19 cellular contexts compared by ENCODE assay signal in genomic region chr5:149886697-149887470, GRCh38. TPM values are rescaled to one million over a fixed set of nuclear protein-coding genes. Genes with fewer than 3 reads are reported as not detected.
DNase-seq lines count a peak whose midpoint lies in the region; ATAC-seq, FAIRE-seq and TF ChIP-seq lines count a peak whose summit lies in the region.
"Had no signal": no experiment of that assay in that cellular context is flagged by ENCODE, and none has a peak within 500 bp of the region (broad histone marks: within the 10 kb centered on the region; RNA-seq: fewer than 3 reads in every experiment).

No MANE protein-coding gene starts in this region.

- H3K36me3 ChIP-seq in adrenal gland (replicated peaks in 1 of 2) (no peaks in the 10 kb centered on the region), HepG2 (replicated peaks in 1 of 2; ENCODE audit: control insufficient read depth in 1 of 2, insufficient read depth in 2 of 2, low read length in 2 of 2) (no peaks in the 10 kb centered on the region)
- H3K36me3 ChIP-seq: pancreas had no signal

- 79 to 89% (median 85%) methylated on average over 6 of the region's 6 CpGs for WGBS in adrenal gland, 4 donors
- 89% methylated on average over 5 of the region's 6 CpGs for WGBS in HepG2 (ENCODE audit: low lambda C conversion rate)

- intact Hi-C loops in adrenal gland (cut with DNase I): no loop called here
- intact Hi-C loops in HepG2 (cut with micrococcal nuclease; ENCODE audit: unreplicated experiment): no loop called here

- TF ChIP-seq POLR2A in adrenal gland (IDR thresholded peaks at IDR 0.05) (no peak), HepG2 (IDR thresholded peaks at IDR 0.05; ENCODE audit: insufficient read depth in 1 of 2, low read depth in 2 of 2, low read length in 2 of 2) (no peak)

- H3K36me3 Mint-ChIP-seq in WTC11: no peaks in the 10 kb centered on the region
- H3K36me3 Mint-ChIP-seq: CD8-positive, alpha-beta T cell had no signal

- H3K27ac ChIP-seq in adrenal gland (peak overlapping the region in 4 of 5 donors; percentile 12 to 83 (median 42)), HepG2 (ENCODE audit: extremely low read length, insufficient read depth, low read length) (no peak overlapping the region)
- H3K27ac ChIP-seq: pancreas had no signal

- ATAC-seq in WTC11: no peak
- ATAC-seq in HepG2: no peak
- ATAC-seq: CD8-positive, alpha-beta T cell had no signal

- H2AFZ ChIP-seq in HepG2 (ENCODE audit: low read length): no peak overlapping the region

- TF ChIP-seq CTCF in adrenal gland (IDR thresholded peaks at IDR 0.05) (no peak), fibroblast of the aortic adventitia (IDR thresholded peaks at IDR 0.05; ENCODE audit: insufficient read depth, low read length) (no peak), WTC11 (IDR thresholded peaks at IDR 0.05) (no peak), HepG2 (CRISPR knock-in tag; IDR thresholded peaks at IDR 0.05) (no peak)

- H3K79me2 ChIP-seq in HepG2 (ENCODE audit: insufficient read depth, low read length): no peaks in the 10 kb centered on the region

- no peak overlapping the region; the same call in 1 of the 2 replicates for H3K4me2 ChIP-seq in HepG2 (ENCODE audit: low read depth, low read length)

- H3K4me1 Mint-ChIP-seq in WTC11: 0 out of 2 replicates have a peak, but pooled peaks cover 2% of the 10 kb centered on the region

- H3K27ac Mint-ChIP-seq in WTC11: no peak overlapping the region
- H3K27ac Mint-ChIP-seq: activated T-helper 1 cell treated with anti-CD3 and anti-CD28 coated beads, Interleukin-12 subunit alpha, Interleukin-12 subunit beta, Interleukin-2, Interleukin-4 antibody, amounts not matched to agents 30 ng/mL and 10 ng/mL and 1 ng/mL, durations not matched to agents 14 hours and 24 hours and 36 hours; CD8-positive, alpha-beta T cell had no signal

- H3K4me1 ChIP-seq in adrenal gland (replicated peaks in 1 of 2): peaks cover 0 to 10% of the 10 kb centered on the region in 2 donors
- H3K4me1 ChIP-seq in HepG2 (ENCODE audit: insufficient read depth, low read length): peaks cover 11% of the 10 kb centered on the region
- H3K4me1 ChIP-seq: pancreas had no signal

- no peaks in the 10 kb centered on the region for H3K27me3 Mint-ChIP-seq in WTC11 (ENCODE audit: low read depth)

- H3K9me3 ChIP-seq in adrenal gland (replicated peaks in 1 of 3) (no peaks in the 10 kb centered on the region), HepG2 (ENCODE audit: low read length) (no peaks in the 10 kb centered on the region)
- H3K9me3 ChIP-seq: pancreas had no signal

- no peak overlapping the region for H3K4me3 Mint-ChIP-seq in WTC11
- H3K4me3 Mint-ChIP-seq: activated T-helper 1 cell treated with anti-CD3 and anti-CD28 coated beads, Interleukin-12 subunit alpha, Interleukin-12 subunit beta, Interleukin-2, Interleukin-4 antibody, amounts not matched to agents 30 ng/mL and 10 ng/mL and 1 ng/mL, durations not matched to agents 14 hours and 24 hours and 36 hours; CD8-positive, alpha-beta T cell had no signal

- POLR2A ChIA-PET in WTC11 (lab: Charles Lee): no interaction called here
- POLR2A ChIA-PET in HepG2 (lab: Yijun Ruan, JAX): no interaction called here

- TF ChIP-seq EP300 in HepG2 (IDR thresholded peaks at IDR 0.05; ENCODE audit: low read depth in 2 of 2, low read length in 2 of 2): no peak
- no peak for TF ChIP-seq EP300 in HepG2 (CRISPR knock-in tag; IDR thresholded peaks at IDR 0.05; ENCODE audit: borderline replicate concordance)

- CTCF ChIA-PET in WTC11 (lab: Charles Lee) (interaction anchor here (1.3 kb wide), 1 partner anchor 75 kb away, joined by 3 read pairs; no protein-coding TSS in a partner anchor), HepG2 (lab: Yijun Ruan, JAX; ENCODE audit: low intra/inter-chr PET ratio, low total read pairs) (no interaction called here)

- H3K9ac ChIP-seq in HepG2 (ENCODE audit: insufficient read depth, low read depth, low read length): no peak overlapping the region

- FAIRE-seq in HepG2 (lab: Jason Lieb, UNC): no peak
- FAIRE-seq: G401.6, pancreas, TTC549 had no signal

- no peaks in the 10 kb centered on the region for H4K20me1 ChIP-seq in HepG2 (ENCODE audit: insufficient read depth, low read length)

- H3K27me3 ChIP-seq in adrenal gland: no peaks in the 10 kb centered on the region
- H3K27me3 ChIP-seq in HepG2 (ENCODE audit: control insufficient read depth in 1 of 2, insufficient read depth in 2 of 2, low read length in 2 of 2): no peaks in the 10 kb centered on the region
- H3K27me3 ChIP-seq: pancreas had no signal

- H3K9me3 Mint-ChIP-seq in WTC11: no peaks in the 10 kb centered on the region
- H3K9me3 Mint-ChIP-seq: activated T-helper 1 cell treated with anti-CD3 and anti-CD28 coated beads, Interleukin-12 subunit alpha, Interleukin-12 subunit beta, Interleukin-2, Interleukin-4 antibody, amounts not matched to agents 30 ng/mL and 10 ng/mL and 1 ng/mL, durations not matched to agents 14 hours and 24 hours and 36 hours; CD8-positive, alpha-beta T cell had no signal

- DNase-seq in H4 (ENCODE audit: low spot score): peak; percentile 44
- DNase-seq in adrenal gland: no peak
- DNase-seq in fibroblast of the aortic adventitia (ENCODE audit: low read depth): peak; percentile 61
- DNase-seq in skeletal muscle cell (ENCODE audit: low read depth): peak; percentile 71
- DNase-seq in anterior cingulate cortex (lab: John Stamatoyannopoulos, UW): no peak
- no peak for DNase-seq in WTC11 (ENCODE audit: low spot score)
- no peak for DNase-seq in HepG2 (ENCODE audit: low spot score)
- DNase-seq in NCI-H2081 treated with DMSO at 0.1 percent for 48 hours (lab: John Stamatoyannopoulos, UW): no peak
- DNase-seq: activated CD4-positive, alpha-beta T cell treated with anti-CD3 and anti-CD28 coated beads, Interleukin-2, amount 50 U/mL, for 48 hours; amniotic stem cell; CD8-positive, alpha-beta T cell; Kasumi-1; NCI-H1436 treated with DMSO at 0.1 percent for 48 hours; NCI-H510A; pancreas; stimulated activated CD4-positive, alpha-beta T cell treated with anti-CD3 and anti-CD28 coated beads, Interleukin-15, amount 100 ng/mL, for 24 hours had no signal

- in situ Hi-C loops in HepG2 (cut with HindIII; ENCODE audit: extremely low pct_ligation_motif_present, low pct_unique_long_range_greater_than_20kb): no loop called here

- no peak for TF ChIP-seq RAD21 in HepG2 (CRISPR knock-in tag; IDR thresholded peaks at IDR 0.05)

- no peak overlapping the region for H3K4me3 ChIP-seq in adrenal gland
- H3K4me3 ChIP-seq in fibroblast of the aortic adventitia (ENCODE audit: low read depth, low read length): no peak overlapping the region
- no peak overlapping the region for H3K4me3 ChIP-seq in skeletal muscle cell (ENCODE audit: low read depth, low read length)
- no peak overlapping the region for H3K4me3 ChIP-seq in HepG2 (replicated peaks in 1 of 3; ENCODE audit: insufficient read depth in 1 of 3, low read depth in 2 of 3, low read length in 3 of 3)
- H3K4me3 ChIP-seq: pancreas had no signal

- BruUV-seq in HepG2 (replicated peaks; lab: Mats Ljungman, UMichigan): no TSS peak

TF ChIP-seq in WTC11, 78 proteins besides CTCF, POLR2A, EP300 and RAD21 (continues in another document):
- no peak for TF ChIP-seq ETV6 (CRISPR knock-in tag; IDR thresholded peaks at IDR 0.05)
- no peak for TF ChIP-seq MAX (CRISPR knock-in tag; IDR thresholded peaks at IDR 0.05)
- TF ChIP-seq NFATC4 (CRISPR knock-in tag; IDR thresholded peaks at IDR 0.05): no peak
- TF ChIP-seq TP53 (CRISPR knock-in tag; IDR thresholded peaks at IDR 0.05): no peak

RNA-seq across cellular contexts. Expression of gene PDE6A, which starts 57.7 kb away (rescaled TPM):
- total RNA-seq in H4 (2014; rRNA removed; shearing (Covaris generic)): 0.02 TPM in 1 of 2 replicates, not detected in the other
- 1 to 10 TPM in 2 of 8 donors, under 1 TPM in 6; 0.14 to 1.6 (median 0.85) TPM for total RNA-seq in adrenal gland
- 1 to 10 TPM in 1 of 3 donors, under 1 TPM in 2; 0.81 to 1.5 (median 0.97) TPM for polyA plus RNA-seq in adrenal gland
- not detected in 2 replicates for total RNA-seq in fibroblast of the aortic adventitia (ENCODE audit: low replicate concordance)
- total RNA-seq in WTC11 (2021): not detected in 3 replicates
- total RNA-seq in HepG2 (2016; rRNA removed; fragmentation: Illumina TruSeq; extraction: Trizol): not detected in 2 replicates
- total RNA-seq in HepG2 (2016; cell fraction: cytosol; rRNA removed; fragmentation: Illumina TruSeq; extraction: Trizol; ENCODE audit: low read depth): not detected in 2 replicates
- not detected in 2 replicates for total RNA-seq in HepG2 (2016; cell fraction: insoluble cytoplasmic fraction; rRNA removed; fragmentation: Illumina TruSeq; extraction: Trizol)
- total RNA-seq in HepG2 (2016; cell fraction: membrane; rRNA removed; fragmentation: Illumina TruSeq; extraction: Trizol): not detected in 2 replicates
- total RNA-seq in HepG2 (2016; cell fraction: nucleus; rRNA removed; fragmentation: Illumina TruSeq; extraction: Trizol): not detected in 2 replicates
- polyA plus RNA-seq in HepG2 (2011; rRNA removed): 0.01 TPM in 2 replicates
- not detected in 2 replicates for polyA plus RNA-seq in HepG2 (2011; cell fraction: cytosol; rRNA removed)
- not detected in 2 replicates for polyA plus RNA-seq in HepG2 (2011; cell fraction: nucleus; rRNA removed)
- not detected in 2 replicates for polyA plus RNA-seq in HepG2 (2012)
- not detected in 2 replicates for polyA plus RNA-seq in HepG2 (2016; cell fraction: cytosol; fragmentation: Illumina TruSeq; extraction: Trizol; ENCODE audit: low read depth)
- not detected in 2 replicates for polyA plus RNA-seq in HepG2 (2016; cell fraction: insoluble cytoplasmic fraction; fragmentation: Illumina TruSeq; extraction: Trizol; ENCODE audit: low read depth)
- polyA plus RNA-seq in HepG2 (2016; cell fraction: membrane; fragmentation: Illumina TruSeq; extraction: Trizol; ENCODE audit: low read depth): not detected in 2 replicates
- not detected in 2 replicates for polyA plus RNA-seq in HepG2 (2016; cell fraction: nucleus; fragmentation: Illumina TruSeq; extraction: Trizol; ENCODE audit: insufficient read depth, low read depth)
- 0.10 TPM in 1 of 2 replicates, not detected in the other for polyA minus RNA-seq in HepG2 (2011; rRNA and poly(A)+ RNA removed; ENCODE audit: low replicate concordance)
- polyA minus RNA-seq in HepG2 (2011; cell fraction: cytosol; rRNA and poly(A)+ RNA removed): not detected in 2 replicates
- not detected in 2 replicates for polyA minus RNA-seq in HepG2 (2011; cell fraction: nucleus; rRNA and poly(A)+ RNA removed)
- total RNA-seq: activated T-helper 1 cell treated with anti-CD3 and anti-CD28 coated beads, Interleukin-12 subunit alpha, Interleukin-12 subunit beta, Interleukin-2, Interleukin-4 antibody, amounts not matched to agents 30 ng/mL and 10 ng/mL and 1 ng/mL, durations not matched to agents 14 hours and 24 hours and 36 hours; CD8-positive, alpha-beta T cell; pancreas had no signal
- polyA plus RNA-seq: pancreas had no signal

Comparison
In these comparisons a context has a peak if more than half of its experiments do, and no peak if none do; other contexts are left out.
1. DNase-seq: peak in H4 (single experiment), fibroblast of the aortic adventitia (single experiment) and skeletal muscle cell (single experiment); none in adrenal gland (0 of 7), anterior cingulate cortex (0 of 58), WTC11 (single experiment), HepG2 (single experiment) and NCI-H2081 treated with DMSO at 0.1 percent for 48 hours (single experiment).